ENCODE assay signal across 8 cellular contexts in the genomic region with DNA sequence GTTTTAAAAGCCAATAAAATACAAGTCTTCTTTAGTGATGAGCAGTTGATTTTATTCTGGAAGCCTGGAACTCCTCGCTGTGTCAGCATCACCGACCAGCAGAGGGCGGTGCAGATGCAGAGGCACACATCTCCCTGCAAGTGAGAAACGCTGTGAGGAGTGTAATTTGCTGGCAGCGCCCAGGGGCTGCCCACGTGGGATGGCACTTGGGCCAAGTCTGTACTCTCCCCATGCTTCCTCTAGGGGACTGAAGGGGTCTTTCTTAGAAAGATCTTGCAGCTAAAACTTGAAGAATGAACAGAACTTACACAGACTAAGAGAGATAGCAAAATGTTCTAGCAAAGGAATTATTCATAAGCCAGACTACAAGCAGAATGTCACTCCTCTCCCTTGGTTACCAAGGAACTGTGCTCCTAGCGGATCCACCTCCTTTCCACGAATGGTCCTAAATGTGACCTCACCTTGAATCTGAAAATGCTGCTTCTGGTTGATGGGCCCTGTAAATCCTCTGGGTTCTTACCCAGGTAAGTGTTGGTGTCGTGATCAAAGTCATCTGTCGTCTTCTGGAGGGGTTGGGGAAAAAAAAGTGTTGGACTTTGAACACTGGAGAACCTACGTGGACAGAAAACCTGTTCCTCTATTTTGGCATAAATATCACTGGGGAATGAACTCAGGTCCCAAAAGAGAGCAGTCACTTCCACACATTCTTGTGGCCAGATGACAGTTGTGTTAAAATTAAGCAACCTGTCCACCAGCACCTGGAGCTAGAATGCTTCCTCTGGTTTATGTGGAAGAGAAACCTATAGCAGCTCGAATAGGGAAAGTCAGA. TPM values are rescaled to one million over a fixed set of nuclear protein-coding genes. Genes with fewer than 3 reads are reported as not detected.
DNase-seq lines count a peak whose midpoint lies in the region; ATAC-seq and TF ChIP-seq lines count a peak whose summit lies in the region.

No MANE protein-coding gene starts in this region.

- no peak overlapping the region for H3K4me3 Mint-ChIP-seq in activated B cell treated with CpG ODN at 0.5 μM for 24 hours

- H3K36me3 ChIP-seq in kidney epithelial cell (ENCODE audit: control insufficient read depth, insufficient read depth, low read length): no peaks in the 10 kb centered on the region

- H3K9me3 Mint-ChIP-seq in activated B cell treated with CpG ODN at 0.5 μM for 24 hours: peaks cover 3% of the 10 kb centered on the region

- POLR2A ChIA-PET in activated B cell treated with CpG ODN at 0.5 μM for 24 hours (lab: Charles Lee): interaction anchor here (1.5 to 2.0 kb wide), 2 partner anchors 77 to 481 kb away, joined by 3 to 5 read pairs; no protein-coding TSS in a partner anchor

- H3K27me3 ChIP-seq in kidney epithelial cell (ENCODE audit: control insufficient read depth, insufficient read depth, low read length): no peaks in the 10 kb centered on the region

- DNase-seq in AG08395 (ENCODE audit: low spot score) (peak; percentile 87), NCI-H2107 (lab: John Stamatoyannopoulos, UW) (peak; percentile 13), activated B cell treated with CpG ODN at 0.5 μM for 24 hours (peak; percentile 69), cardiac fibroblast (ENCODE audit: low read depth in 2 of 2) (peak; percentile 80 to 83), kidney epithelial cell (ENCODE audit: low read depth) (peak; percentile 25)
- DNase-seq in stimulated activated CD4-positive, alpha-beta T cell treated with anti-CD3 and anti-CD28 coated beads, Interleukin-2, amount 100 ng/mL, for 24 hours: peak; percentile 83 to 86

- no peak overlapping the region for H3K4me3 ChIP-seq in cardiac fibroblast (replicated peaks in 1 of 2; ENCODE audit: low read depth in 2 of 2, low read length in 2 of 2)
- H3K4me3 ChIP-seq in kidney epithelial cell (ENCODE audit: low read depth, low read length): no peak overlapping the region

- H3K27ac Mint-ChIP-seq in activated B cell treated with CpG ODN at 0.5 μM for 24 hours: no peak overlapping the region

- no peaks in the 10 kb centered on the region for H3K27me3 Mint-ChIP-seq in activated B cell treated with CpG ODN at 0.5 μM for 24 hours

- no peaks in the 10 kb centered on the region for H3K36me3 Mint-ChIP-seq in activated B cell treated with CpG ODN at 0.5 μM for 24 hours (ENCODE audit: low read depth)

- H3K4me1 Mint-ChIP-seq in activated B cell treated with CpG ODN at 0.5 μM for 24 hours: peaks cover 5% of the 10 kb centered on the region

- CTCF ChIA-PET in activated B cell treated with CpG ODN at 0.5 μM for 24 hours (lab: Charles Lee): interaction anchor here (0.5 to 2.4 kb wide), 8 partner anchors 19 to 503 kb away, joined by 3 to 20 read pairs (median 4); no protein-coding TSS in a partner anchor

- TF ChIP-seq CTCF in activated B cell treated with CpG ODN at 0.5 μM for 24 hours (IDR thresholded peaks at IDR 0.05): peak; percentile 25
- peak; percentile 93 for TF ChIP-seq CTCF in cardiac fibroblast (IDR thresholded peaks at IDR 0.05; ENCODE audit: low read depth, low read length)
- peak; percentile 92 for TF ChIP-seq CTCF in kidney epithelial cell (IDR thresholded peaks at IDR 0.05; ENCODE audit: insufficient read depth, low read length, poor library complexity, severe bottlenecking)

- intact Hi-C loops in activated B cell treated with CpG ODN at 0.5 μM for 24 hours (cut with micrococcal nuclease): loop anchor here (1.0 to 10.0 kb wide), 6 partner anchors 21 to 781 kb away; partner anchors contain the start of gene OR5A1

- ATAC-seq in GM18517 (IDR thresholded peaks at IDR 0.05; ENCODE audit: unreplicated experiment) (peak; percentile 87), HG03025 (IDR thresholded peaks at IDR 0.05; ENCODE audit: low FRiP score, unreplicated experiment) (peak; percentile 82), activated B cell treated with CpG ODN at 0.5 μM for 24 hours (ENCODE audit: low read depth) (peak; percentile 99)

RNA-seq across cellular contexts. Expression of gene CNTF, which starts 31.8 kb away (rescaled TPM):
- total RNA-seq in activated B cell treated with CpG ODN at 0.5 μM for 24 hours: 3.2 and 3.9 TPM in 2 replicates
- total RNA-seq in kidney epithelial cell: 0.96 and 1.1 TPM in 2 replicates

Comparison
In these comparisons a context has a peak if more than half of its experiments do, and no peak if none do; other contexts are left out.
1. DNase-seq: peak in every context shown above with its lines; median percentile 87 in AG08395; 84 in stimulated activated CD4-positive, alpha-beta T cell treated with anti-CD3 and anti-CD28 coated beads, Interleukin-2, amount 100 ng/mL, for 24 hours; 82 in cardiac fibroblast; 69 in activated B cell treated with CpG ODN at 0.5 μM for 24 hours; 25 in kidney epithelial cell; 13 in NCI-H2107.
2. CTCF ChIP-seq: peak in every context shown above with its lines; median percentile 93 in cardiac fibroblast; 92 in kidney epithelial cell; 25 in activated B cell treated with CpG ODN at 0.5 μM for 24 hours.